13 cellular contexts compared by ENCODE assay signal in genomic region chr7:130144632-130145171, GRCh38.
A peak's percentile ranks its signal among the peaks of the same experiment; 100 is the strongest.
DNase-seq lines count a peak whose midpoint lies in the region; ATAC-seq and TF ChIP-seq lines count a peak whose summit lies in the region.
"Had no signal": no experiment of that assay in that cellular context is flagged by ENCODE, and none has a peak within 500 bp of the region (broad histone marks: within the 10 kb centered on the region; RNA-seq: fewer than 3 reads in every experiment).

No MANE protein-coding gene starts in this region.

- no peaks in the 10 kb centered on the region for H3K9me3 ChIP-seq in GM23248 (ENCODE audit: low read depth)
- H3K9me3 ChIP-seq in RWPE2 (ENCODE audit: severe bottlenecking) = no peaks in the 10 kb centered on the region
- H3K9me3 ChIP-seq: MG63, testis had no signal

- no peaks in the 10 kb centered on the region for H3K27me3 ChIP-seq in GM23248 (replicated peaks; ENCODE audit: insufficient read depth)
- H3K27me3 ChIP-seq in RWPE2 (ENCODE audit: insufficient read depth, poor library complexity, severe bottlenecking) = no peaks in the 10 kb centered on the region
- H3K27me3 ChIP-seq: MG63, testis had no signal

- H2AFZ ChIP-seq in GM23248 = no peak overlapping the region

- H3K9ac ChIP-seq in GM23248 = no peak overlapping the region

- H3K36me3 ChIP-seq in GM23248 (ENCODE audit: low read depth) (no peaks in the 10 kb centered on the region), RWPE2 (ENCODE audit: low read depth) (no peaks in the 10 kb centered on the region)
- H3K36me3 ChIP-seq: MG63 had no signal

- H3K4me2 ChIP-seq in GM23248 (ENCODE audit: unreplicated experiment) = peak overlapping the region; percentile 52

- WGBS in GM23248 (ENCODE audit: low coverage in 1 of 2, low lambda C conversion rate in 2 of 2, missing lambda C conversion rate in 2 of 2), 2 experiments = 42 to 46% methylated on average over 9 of the region's 9 CpGs

- no peak for TF ChIP-seq CTCF in RWPE2 (IDR thresholded peaks at IDR 0.05; ENCODE audit: poor library complexity, severe bottlenecking)
- no peak for TF ChIP-seq CTCF in fibroblast of the aortic adventitia (IDR thresholded peaks at IDR 0.05; ENCODE audit: insufficient read depth, low read length)

- in situ Hi-C loops in GM23248 (cut with MboI) = no loop called here

- peaks cover 21% of the 10 kb centered on the region for H3K4me1 ChIP-seq in GM23248 (ENCODE audit: insufficient read depth)
- peaks cover 12% of the 10 kb centered on the region for H3K4me1 ChIP-seq in RWPE2 (ENCODE audit: insufficient read depth, poor library complexity, severe bottlenecking)

- H3K27ac ChIP-seq in GM23248 (no peak overlapping the region; the same call in 1 of the 2 replicates), RWPE2 (ENCODE audit: poor library complexity, severe bottlenecking) (peak overlapping the region; percentile 81)
- H3K27ac ChIP-seq: testis had no signal

- ATAC-seq in RWPE2 (ENCODE audit: low read depth) (peak; percentile 73), GM19035 (IDR thresholded peaks at IDR 0.05; ENCODE audit: unreplicated experiment) (no peak)
- ATAC-seq: activated CD4-positive, alpha-beta T cell treated with anti-CD3 and anti-CD28 coated beads for 36 hours had no signal

- DNase-seq in GM23248 (peak; percentile 81), RWPE2 (ENCODE audit: low spot score) (no peak), fibroblast of the aortic adventitia (ENCODE audit: low read depth) (peak; percentile 80), skeletal muscle cell (ENCODE audit: low read depth) (peak; percentile 62), SHP77 (lab: John Stamatoyannopoulos, UW) (no peak)
- no peak for DNase-seq in activated CD4-positive, alpha-beta T cell treated with anti-CD3 and anti-CD28 coated beads, Interleukin-2, amount 50 U/mL, for 1 hour
- DNase-seq: activated CD4-positive, alpha-beta T cell treated with anti-CD3 and anti-CD28 coated beads for 36 hours; activated naive CD8-positive, alpha-beta T cell treated with anti-CD3 and anti-CD28 coated beads for 36 hours; MG63; midbrain; stimulated activated CD4-positive, alpha-beta T cell treated with anti-CD3 and anti-CD28 coated beads, Interleukin-2, amount 100 ng/mL, for 24 hours; testis had no signal

- no peaks in the 10 kb centered on the region for H3K79me2 ChIP-seq in GM23248 (ENCODE audit: insufficient read depth)

- H3F3A ChIP-seq in GM23248 (ENCODE audit: insufficient read depth) = peaks cover 7% of the 10 kb centered on the region; the same call in 1 of the 2 replicates

- no peaks in the 10 kb centered on the region for H4K20me1 ChIP-seq in GM23248 (ENCODE audit: insufficient read depth)

- H3K4me3 ChIP-seq in GM23248 = 0 out of 2 replicates have a peak overlapping the region, but pooled peaks have one; percentile 4
- H3K4me3 ChIP-seq in RWPE2 (ENCODE audit: severe bottlenecking) = no peak overlapping the region
- H3K4me3 ChIP-seq in fibroblast of the aortic adventitia (ENCODE audit: low read depth, low read length) = no peak overlapping the region
- no peak overlapping the region for H3K4me3 ChIP-seq in skeletal muscle cell (ENCODE audit: low read depth, low read length)
- H3K4me3 ChIP-seq: MG63, testis had no signal

- H3K9me2 ChIP-seq in GM23248 (ENCODE audit: insufficient read depth) = no peaks in the 10 kb centered on the region

Comparison
In these comparisons a context has a peak if more than half of its experiments do, and no peak if none do; other contexts are left out.
1. DNase-seq: peak in GM23248 (single experiment), fibroblast of the aortic adventitia (single experiment) and skeletal muscle cell (single experiment); none in RWPE2 (single experiment), SHP77 (0 of 2) and activated CD4-positive, alpha-beta T cell treated with anti-CD3 and anti-CD28 coated beads, Interleukin-2, amount 50 U/mL, for 1 hour (single experiment).